Comparison of ENCODE assay signal across 9 cellular contexts in the genomic region with DNA sequence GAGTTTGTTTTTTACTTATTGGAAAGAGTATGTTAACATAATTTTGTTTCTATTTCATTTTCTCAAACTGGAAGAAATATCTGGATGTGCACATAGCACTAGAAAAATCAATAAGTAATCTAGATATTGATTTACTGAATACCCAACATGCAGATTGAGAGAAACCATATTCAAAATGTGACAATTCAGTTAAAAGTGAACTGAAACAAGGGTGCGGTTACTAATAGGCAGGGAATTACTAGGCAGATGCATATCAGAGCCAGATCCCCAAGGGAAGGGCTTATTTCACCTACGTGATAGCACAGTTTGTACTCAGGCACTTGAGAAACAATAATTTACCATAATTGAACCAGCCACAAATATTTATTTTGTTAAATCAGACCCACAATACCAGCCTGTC.
DNase-seq lines count a peak whose midpoint lies in the region; ATAC-seq and TF ChIP-seq lines count a peak whose summit lies in the region.
"Had no signal": no experiment of that assay in that cellular context is flagged by ENCODE, and none has a peak within 500 bp of the region (broad histone marks: within the 10 kb centered on the region; RNA-seq: fewer than 3 reads in every experiment).

No MANE protein-coding gene starts in this region.

- DNase-seq in GM10266 (ENCODE audit: extremely low spot score) (peak; percentile 18), NCI-H1105 treated with DMSO at 0.1 percent for 48 hours (lab: John Stamatoyannopoulos, UW) (peak; percentile 93), SW 1271 (lab: John Stamatoyannopoulos, UW) (no peak), AML-193 (lab: John Stamatoyannopoulos, UW) (no peak), BE2C (no peak)
- DNase-seq in stimulated activated CD4-positive, alpha-beta T cell treated with anti-CD3 and anti-CD28 coated beads, Interleukin-4, amount 100 ng/mL, for 4 hours = no peak
- DNase-seq: activated CD4-positive, CD25-positive, alpha-beta regulatory T cell treated with anti-CD3 and anti-CD28 coated beads, Interleukin-2, amount 50 U/mL, for 72 hours had no signal

- H3K4me1 ChIP-seq in BE2C = peaks cover 9% of the 10 kb centered on the region; the same call in 1 of the 2 replicates

- H3K9me3 ChIP-seq in BE2C = no peaks in the 10 kb centered on the region

- no peaks in the 10 kb centered on the region for H3K27me3 ChIP-seq in BE2C

- TF ChIP-seq CTCF in GM10266 (IDR thresholded peaks at IDR 0.05; ENCODE audit: control insufficient read depth, insufficient read depth, low read depth, missing control alignments) (no peak), BE2C (IDR thresholded peaks at IDR 0.05; ENCODE audit: low read depth, low read length) (no peak)

- peak; percentile 58 for ATAC-seq in GM19397 (IDR thresholded peaks at IDR 0.05; ENCODE audit: unreplicated experiment)
- peak; percentile 76 for ATAC-seq in HG02938 (IDR thresholded peaks at IDR 0.05; ENCODE audit: unreplicated experiment)

- H3K4me3 ChIP-seq in BE2C (ENCODE audit: low read depth, low read length) = no peak overlapping the region

- no peaks in the 10 kb centered on the region for H3K36me3 ChIP-seq in BE2C

Comparison
In these comparisons a context has a peak if more than half of its experiments do, and no peak if none do; other contexts are left out.
1. DNase-seq: peak in GM10266 (single experiment) and NCI-H1105 treated with DMSO at 0.1 percent for 48 hours (single experiment); none in SW 1271 (0 of 2), stimulated activated CD4-positive, alpha-beta T cell treated with anti-CD3 and anti-CD28 coated beads, Interleukin-4, amount 100 ng/mL, for 4 hours (0 of 2), AML-193 (0 of 2) and BE2C (single experiment).